1 cellular context compared by ENCODE assay signal in the genomic region with DNA sequence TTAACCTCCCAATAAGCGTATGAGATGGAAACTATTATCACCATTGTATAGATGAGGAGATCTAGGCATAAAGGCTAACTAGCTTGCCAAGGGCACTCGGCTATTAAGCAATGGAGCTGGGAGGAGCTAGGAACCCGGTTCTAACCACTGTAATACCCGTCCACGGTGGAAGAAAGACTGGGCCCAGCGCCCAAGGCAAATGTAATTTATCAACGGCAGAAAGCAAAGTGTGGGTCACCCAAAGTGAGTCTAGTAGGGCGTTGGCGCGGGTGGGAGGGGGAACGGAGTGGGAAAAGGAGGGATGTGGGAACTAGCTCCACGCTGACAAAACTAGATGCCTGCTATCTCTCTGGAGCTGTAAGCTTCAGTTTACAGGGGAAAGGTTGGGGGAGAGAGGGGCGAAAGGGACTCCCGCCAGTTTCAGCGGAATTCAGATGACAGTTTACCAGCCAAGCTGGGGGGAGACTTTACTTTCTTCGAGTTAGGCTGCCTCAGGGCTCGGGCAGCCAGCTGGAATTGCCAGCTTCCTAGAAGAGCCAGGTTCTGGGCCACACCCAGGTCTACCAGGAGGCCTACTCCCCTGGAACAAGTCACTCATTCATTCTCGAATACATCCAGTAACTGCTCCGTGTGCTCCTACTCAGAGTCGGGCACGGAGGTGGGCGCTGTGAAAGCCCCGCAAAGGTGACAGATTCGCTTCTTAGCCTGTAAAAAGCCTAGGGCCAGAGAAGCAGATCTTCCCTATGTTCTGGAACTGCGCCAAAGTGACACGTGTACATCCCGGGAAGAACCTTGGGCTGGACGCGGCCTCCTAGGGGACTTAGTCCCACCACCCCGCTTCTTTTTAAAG.
A peak's percentile ranks its signal among the peaks of the same experiment; 100 is the strongest.
TF ChIP-seq lines count a peak whose summit lies in the region.

No MANE protein-coding gene starts in this region.

TF ChIP-seq in K562, 482 proteins besides CTCF, POLR2A, EP300 and RAD21 (continued from another document and continues in another):
- no peak for TF ChIP-seq JUND (IDR thresholded peaks at IDR 0.05; ENCODE audit: borderline replicate concordance, low read depth, low read length)
- no peak for TF ChIP-seq JUND (tag; IDR thresholded peaks at IDR 0.05; ENCODE audit: borderline replicate concordance, low read depth, low read length)
- TF ChIP-seq, protein P1, sequence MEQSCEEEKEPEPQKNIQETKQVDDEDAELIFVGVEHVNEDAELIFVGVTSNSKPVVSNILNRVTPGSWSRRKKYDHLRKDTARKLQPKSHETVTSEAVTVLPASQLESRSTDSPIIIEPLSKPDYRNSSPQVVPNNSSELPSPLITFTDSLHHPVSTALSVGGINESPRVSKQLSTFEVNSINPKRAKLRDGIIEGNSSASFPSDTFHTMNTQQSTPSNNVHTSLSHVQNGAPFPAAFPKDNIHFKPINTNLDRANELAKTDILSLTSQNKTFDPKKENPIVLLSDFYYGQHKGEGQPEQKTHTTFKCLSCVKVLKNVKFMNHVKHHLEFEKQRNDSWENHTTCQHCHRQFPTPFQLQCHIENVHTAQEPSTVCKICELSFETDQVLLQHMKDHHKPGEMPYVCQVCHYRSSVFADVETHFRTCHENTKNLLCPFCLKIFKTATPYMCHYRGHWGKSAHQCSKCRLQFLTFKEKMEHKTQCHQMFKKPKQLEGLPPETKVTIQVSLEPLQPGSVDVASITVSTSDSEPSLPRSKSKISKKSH (CRISPR knock-in tag; IDR thresholded peaks at IDR 0.05) = no peak
- TF ChIP-seq, protein P2, sequence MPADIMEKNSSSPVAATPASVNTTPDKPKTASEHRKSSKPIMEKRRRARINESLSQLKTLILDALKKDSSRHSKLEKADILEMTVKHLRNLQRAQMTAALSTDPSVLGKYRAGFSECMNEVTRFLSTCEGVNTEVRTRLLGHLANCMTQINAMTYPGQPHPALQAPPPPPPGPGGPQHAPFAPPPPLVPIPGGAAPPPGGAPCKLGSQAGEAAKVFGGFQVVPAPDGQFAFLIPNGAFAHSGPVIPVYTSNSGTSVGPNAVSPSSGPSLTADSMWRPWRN (IDR thresholded peaks at IDR 0.05; ENCODE audit: low read depth) = no peak
- TF ChIP-seq, protein P3, sequence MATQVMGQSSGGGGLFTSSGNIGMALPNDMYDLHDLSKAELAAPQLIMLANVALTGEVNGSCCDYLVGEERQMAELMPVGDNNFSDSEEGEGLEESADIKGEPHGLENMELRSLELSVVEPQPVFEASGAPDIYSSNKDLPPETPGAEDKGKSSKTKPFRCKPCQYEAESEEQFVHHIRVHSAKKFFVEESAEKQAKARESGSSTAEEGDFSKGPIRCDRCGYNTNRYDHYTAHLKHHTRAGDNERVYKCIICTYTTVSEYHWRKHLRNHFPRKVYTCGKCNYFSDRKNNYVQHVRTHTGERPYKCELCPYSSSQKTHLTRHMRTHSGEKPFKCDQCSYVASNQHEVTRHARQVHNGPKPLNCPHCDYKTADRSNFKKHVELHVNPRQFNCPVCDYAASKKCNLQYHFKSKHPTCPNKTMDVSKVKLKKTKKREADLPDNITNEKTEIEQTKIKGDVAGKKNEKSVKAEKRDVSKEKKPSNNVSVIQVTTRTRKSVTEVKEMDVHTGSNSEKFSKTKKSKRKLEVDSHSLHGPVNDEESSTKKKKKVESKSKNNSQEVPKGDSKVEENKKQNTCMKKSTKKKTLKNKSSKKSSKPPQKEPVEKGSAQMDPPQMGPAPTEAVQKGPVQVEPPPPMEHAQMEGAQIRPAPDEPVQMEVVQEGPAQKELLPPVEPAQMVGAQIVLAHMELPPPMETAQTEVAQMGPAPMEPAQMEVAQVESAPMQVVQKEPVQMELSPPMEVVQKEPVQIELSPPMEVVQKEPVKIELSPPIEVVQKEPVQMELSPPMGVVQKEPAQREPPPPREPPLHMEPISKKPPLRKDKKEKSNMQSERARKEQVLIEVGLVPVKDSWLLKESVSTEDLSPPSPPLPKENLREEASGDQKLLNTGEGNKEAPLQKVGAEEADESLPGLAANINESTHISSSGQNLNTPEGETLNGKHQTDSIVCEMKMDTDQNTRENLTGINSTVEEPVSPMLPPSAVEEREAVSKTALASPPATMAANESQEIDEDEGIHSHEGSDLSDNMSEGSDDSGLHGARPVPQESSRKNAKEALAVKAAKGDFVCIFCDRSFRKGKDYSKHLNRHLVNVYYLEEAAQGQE (CRISPR knock-in tag; IDR thresholded peaks at IDR 0.05; ENCODE audit: low read depth) = no peak
- no peak for TF ChIP-seq POLR2G (IDR thresholded peaks at IDR 0.05; ENCODE audit: low read depth, low read length)
- TF ChIP-seq, protein P4, sequence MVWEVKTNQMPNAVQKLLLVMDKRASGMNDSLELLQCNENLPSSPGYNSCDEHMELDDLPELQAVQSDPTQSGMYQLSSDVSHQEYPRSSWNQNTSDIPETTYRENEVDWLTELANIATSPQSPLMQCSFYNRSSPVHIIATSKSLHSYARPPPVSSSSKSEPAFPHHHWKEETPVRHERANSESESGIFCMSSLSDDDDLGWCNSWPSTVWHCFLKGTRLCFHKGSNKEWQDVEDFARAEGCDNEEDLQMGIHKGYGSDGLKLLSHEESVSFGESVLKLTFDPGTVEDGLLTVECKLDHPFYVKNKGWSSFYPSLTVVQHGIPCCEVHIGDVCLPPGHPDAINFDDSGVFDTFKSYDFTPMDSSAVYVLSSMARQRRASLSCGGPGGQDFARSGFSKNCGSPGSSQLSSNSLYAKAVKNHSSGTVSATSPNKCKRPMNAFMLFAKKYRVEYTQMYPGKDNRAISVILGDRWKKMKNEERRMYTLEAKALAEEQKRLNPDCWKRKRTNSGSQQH (CRISPR knock-in tag; IDR thresholded peaks at IDR 0.05) = peak; percentile 88
- TF ChIP-seq MTA2 (IDR thresholded peaks at IDR 0.05; ENCODE audit: low read depth) = no peak
- no peak for TF ChIP-seq BHLHE40 (IDR thresholded peaks at IDR 0.05; ENCODE audit: low read length)
- TF ChIP-seq, protein P5, sequence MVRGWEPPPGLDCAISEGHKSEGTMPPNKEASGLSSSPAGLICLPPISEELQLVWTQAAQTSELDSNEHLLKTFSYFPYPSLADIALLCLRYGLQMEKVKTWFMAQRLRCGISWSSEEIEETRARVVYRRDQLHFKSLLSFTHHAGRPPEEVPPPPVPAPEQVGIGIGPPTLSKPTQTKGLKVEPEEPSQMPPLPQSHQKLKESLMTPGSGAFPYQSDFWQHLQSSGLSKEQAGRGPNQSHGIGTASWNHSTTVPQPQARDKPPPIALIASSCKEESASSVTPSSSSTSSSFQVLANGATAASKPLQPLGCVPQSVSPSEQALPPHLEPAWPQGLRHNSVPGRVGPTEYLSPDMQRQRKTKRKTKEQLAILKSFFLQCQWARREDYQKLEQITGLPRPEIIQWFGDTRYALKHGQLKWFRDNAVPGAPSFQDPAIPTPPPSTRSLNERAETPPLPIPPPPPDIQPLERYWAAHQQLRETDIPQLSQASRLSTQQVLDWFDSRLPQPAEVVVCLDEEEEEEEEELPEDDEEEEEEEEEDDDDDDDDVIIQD (CRISPR knock-in tag; IDR thresholded peaks at IDR 0.05) = no peak
- TF ChIP-seq ZNF347 (CRISPR knock-in tag; IDR thresholded peaks at IDR 0.05; ENCODE audit: low read depth) = no peak
- no peak for TF ChIP-seq RBM25 (IDR thresholded peaks at IDR 0.05; ENCODE audit: low read depth, low read length, severe bottlenecking)
- TF ChIP-seq ETS2 (tag; IDR thresholded peaks at IDR 0.05; ENCODE audit: borderline replicate concordance, poor library complexity, severe bottlenecking) = no peak
- no peak for TF ChIP-seq BCOR (IDR thresholded peaks at IDR 0.05)
- TF ChIP-seq MTA1 (IDR thresholded peaks at IDR 0.05; ENCODE audit: borderline replicate concordance) = no peak
- TF ChIP-seq, protein P6, sequence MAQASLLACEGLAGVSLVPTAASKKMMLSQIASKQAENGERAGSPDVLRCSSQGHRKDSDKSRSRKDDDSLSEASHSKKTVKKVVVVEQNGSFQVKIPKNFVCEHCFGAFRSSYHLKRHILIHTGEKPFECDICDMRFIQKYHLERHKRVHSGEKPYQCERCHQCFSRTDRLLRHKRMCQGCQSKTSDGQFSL (CRISPR knock-in tag; IDR thresholded peaks at IDR 0.05) = no peak
- TF ChIP-seq, protein P6 (tag; IDR thresholded peaks at IDR 0.05) = no peak
- TF ChIP-seq HNRNPUL1 (IDR thresholded peaks at IDR 0.05; ENCODE audit: low read length) = no peak
- no peak for TF ChIP-seq DDX20 (tag; IDR thresholded peaks at IDR 0.05; ENCODE audit: low read depth)
- TF ChIP-seq, protein P7, sequence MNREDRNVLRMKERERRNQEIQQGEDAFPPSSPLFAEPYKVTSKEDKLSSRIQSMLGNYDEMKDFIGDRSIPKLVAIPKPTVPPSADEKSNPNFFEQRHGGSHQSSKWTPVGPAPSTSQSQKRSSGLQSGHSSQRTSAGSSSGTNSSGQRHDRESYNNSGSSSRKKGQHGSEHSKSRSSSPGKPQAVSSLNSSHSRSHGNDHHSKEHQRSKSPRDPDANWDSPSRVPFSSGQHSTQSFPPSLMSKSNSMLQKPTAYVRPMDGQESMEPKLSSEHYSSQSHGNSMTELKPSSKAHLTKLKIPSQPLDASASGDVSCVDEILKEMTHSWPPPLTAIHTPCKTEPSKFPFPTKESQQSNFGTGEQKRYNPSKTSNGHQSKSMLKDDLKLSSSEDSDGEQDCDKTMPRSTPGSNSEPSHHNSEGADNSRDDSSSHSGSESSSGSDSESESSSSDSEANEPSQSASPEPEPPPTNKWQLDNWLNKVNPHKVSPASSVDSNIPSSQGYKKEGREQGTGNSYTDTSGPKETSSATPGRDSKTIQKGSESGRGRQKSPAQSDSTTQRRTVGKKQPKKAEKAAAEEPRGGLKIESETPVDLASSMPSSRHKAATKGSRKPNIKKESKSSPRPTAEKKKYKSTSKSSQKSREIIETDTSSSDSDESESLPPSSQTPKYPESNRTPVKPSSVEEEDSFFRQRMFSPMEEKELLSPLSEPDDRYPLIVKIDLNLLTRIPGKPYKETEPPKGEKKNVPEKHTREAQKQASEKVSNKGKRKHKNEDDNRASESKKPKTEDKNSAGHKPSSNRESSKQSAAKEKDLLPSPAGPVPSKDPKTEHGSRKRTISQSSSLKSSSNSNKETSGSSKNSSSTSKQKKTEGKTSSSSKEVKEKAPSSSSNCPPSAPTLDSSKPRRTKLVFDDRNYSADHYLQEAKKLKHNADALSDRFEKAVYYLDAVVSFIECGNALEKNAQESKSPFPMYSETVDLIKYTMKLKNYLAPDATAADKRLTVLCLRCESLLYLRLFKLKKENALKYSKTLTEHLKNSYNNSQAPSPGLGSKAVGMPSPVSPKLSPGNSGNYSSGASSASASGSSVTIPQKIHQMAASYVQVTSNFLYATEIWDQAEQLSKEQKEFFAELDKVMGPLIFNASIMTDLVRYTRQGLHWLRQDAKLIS (CRISPR knock-in tag; IDR thresholded peaks at IDR 0.05) = no peak
- TF ChIP-seq, protein P8, sequence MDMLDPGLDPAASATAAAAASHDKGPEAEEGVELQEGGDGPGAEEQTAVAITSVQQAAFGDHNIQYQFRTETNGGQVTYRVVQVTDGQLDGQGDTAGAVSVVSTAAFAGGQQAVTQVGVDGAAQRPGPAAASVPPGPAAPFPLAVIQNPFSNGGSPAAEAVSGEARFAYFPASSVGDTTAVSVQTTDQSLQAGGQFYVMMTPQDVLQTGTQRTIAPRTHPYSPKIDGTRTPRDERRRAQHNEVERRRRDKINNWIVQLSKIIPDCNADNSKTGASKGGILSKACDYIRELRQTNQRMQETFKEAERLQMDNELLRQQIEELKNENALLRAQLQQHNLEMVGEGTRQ (CRISPR knock-in tag; IDR thresholded peaks at IDR 0.05) = no peak; the same call in 1 of the 2 replicates
- no peak for TF ChIP-seq TEAD2 (tag; IDR thresholded peaks at IDR 0.05)
- TF ChIP-seq CEBPG (CRISPR knock-in tag; IDR thresholded peaks at IDR 0.05) = no peak
- peak; percentile 50 to 78; a peak in 3 of 4 replicates for TF ChIP-seq CEBPG (tag; conservative IDR thresholded peaks at IDR 0.05 in 1 of 2, IDR thresholded peaks at IDR 0.05 in 1 of 2)
- TF ChIP-seq SIN3A (IDR thresholded peaks at IDR 0.05; ENCODE audit: borderline replicate concordance in 2 of 2, control insufficient read depth in 1 of 2, low read depth in 2 of 2, low read length in 2 of 2) = peak in 1 of 2 experiments; percentile 42; a peak in 1 of 4 replicates
- no peak for TF ChIP-seq SREBF2 (CRISPR knock-in tag; IDR thresholded peaks at IDR 0.05)
- TF ChIP-seq FOXA1 (IDR thresholded peaks at IDR 0.05; ENCODE audit: borderline replicate concordance) = no peak
- TF ChIP-seq, protein P9, sequence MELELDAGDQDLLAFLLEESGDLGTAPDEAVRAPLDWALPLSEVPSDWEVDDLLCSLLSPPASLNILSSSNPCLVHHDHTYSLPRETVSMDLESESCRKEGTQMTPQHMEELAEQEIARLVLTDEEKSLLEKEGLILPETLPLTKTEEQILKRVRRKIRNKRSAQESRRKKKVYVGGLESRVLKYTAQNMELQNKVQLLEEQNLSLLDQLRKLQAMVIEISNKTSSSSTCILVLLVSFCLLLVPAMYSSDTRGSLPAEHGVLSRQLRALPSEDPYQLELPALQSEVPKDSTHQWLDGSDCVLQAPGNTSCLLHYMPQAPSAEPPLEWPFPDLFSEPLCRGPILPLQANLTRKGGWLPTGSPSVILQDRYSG (tag; conservative IDR thresholded peaks at IDR 0.05; ENCODE audit: low read depth) = no peak
- peak; percentile 14 for TF ChIP-seq TAF1 (IDR thresholded peaks at IDR 0.05; ENCODE audit: control insufficient read depth, extremely low read depth, insufficient read depth, low read length, severe bottlenecking)
- no peak for TF ChIP-seq ZKSCAN3 (CRISPR knock-in tag; IDR thresholded peaks at IDR 0.05)
- TF ChIP-seq, protein P10, sequence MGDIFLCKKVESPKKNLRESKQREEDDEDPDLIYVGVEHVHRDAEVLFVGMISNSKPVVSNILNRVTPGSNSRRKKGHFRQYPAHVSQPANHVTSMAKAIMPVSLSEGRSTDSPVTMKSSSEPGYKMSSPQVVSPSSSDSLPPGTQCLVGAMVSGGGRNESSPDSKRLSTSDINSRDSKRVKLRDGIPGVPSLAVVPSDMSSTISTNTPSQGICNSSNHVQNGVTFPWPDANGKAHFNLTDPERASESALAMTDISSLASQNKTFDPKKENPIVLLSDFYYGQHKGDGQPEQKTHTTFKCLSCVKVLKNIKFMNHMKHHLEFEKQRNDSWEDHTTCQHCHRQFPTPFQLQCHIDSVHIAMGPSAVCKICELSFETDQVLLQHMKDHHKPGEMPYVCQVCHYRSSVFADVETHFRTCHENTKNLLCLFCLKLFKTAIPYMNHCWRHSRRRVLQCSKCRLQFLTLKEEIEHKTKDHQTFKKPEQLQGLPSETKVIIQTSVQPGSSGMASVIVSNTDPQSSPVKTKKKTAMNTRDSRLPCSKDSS (IDR thresholded peaks at IDR 0.05; ENCODE audit: low read depth, partially characterized antibody) = no peak
- no peak for TF ChIP-seq NFXL1 (CRISPR knock-in tag; IDR thresholded peaks at IDR 0.05)
- TF ChIP-seq ZNF12 (CRISPR knock-in tag; IDR thresholded peaks at IDR 0.05) = no peak; the same call in 1 of the 2 replicates
- no peak for TF ChIP-seq HDAC3 (IDR thresholded peaks at IDR 0.05; ENCODE audit: borderline replicate concordance, partially characterized antibody)
- no peak for TF ChIP-seq TEAD1 (CRISPR knock-in tag; IDR thresholded peaks at IDR 0.05)
- no peak for TF ChIP-seq SMAD1 (IDR thresholded peaks at IDR 0.05; ENCODE audit: low read depth, low read length, partially characterized antibody)
- no peak for TF ChIP-seq NCOA1 (IDR thresholded peaks at IDR 0.05; ENCODE audit: low read depth)
- TF ChIP-seq, protein P11, sequence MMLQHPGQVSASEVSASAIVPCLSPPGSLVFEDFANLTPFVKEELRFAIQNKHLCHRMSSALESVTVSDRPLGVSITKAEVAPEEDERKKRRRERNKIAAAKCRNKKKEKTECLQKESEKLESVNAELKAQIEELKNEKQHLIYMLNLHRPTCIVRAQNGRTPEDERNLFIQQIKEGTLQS (IDR thresholded peaks at IDR 0.05) = no peak
- TF ChIP-seq, protein P11 (CRISPR knock-in tag; conservative IDR thresholded peaks at IDR 0.05) = no peak
